Comparison of ENCODE assay signal across 1 cellular context in the genomic region with DNA sequence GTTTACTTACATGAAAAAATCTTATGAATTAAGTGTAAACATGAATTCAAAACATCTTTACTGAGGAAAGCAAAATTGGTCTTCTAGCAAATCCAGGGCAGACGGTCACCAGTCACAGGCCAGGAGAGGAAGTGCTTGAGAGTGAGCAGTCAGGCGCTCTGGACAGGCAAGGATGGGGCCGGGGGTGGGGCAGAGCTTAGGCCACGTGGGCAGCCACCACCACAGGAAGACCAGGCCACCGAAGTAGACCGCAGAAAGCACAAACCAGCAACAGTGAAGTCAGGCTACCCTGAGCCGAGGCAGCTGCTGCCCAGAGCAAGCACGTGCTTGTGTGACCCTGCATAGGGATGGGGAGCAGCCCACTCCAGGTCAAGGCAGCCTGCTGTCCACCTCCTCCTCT.
A peak's percentile ranks its signal among the peaks of the same experiment; 100 is the strongest.
TF ChIP-seq lines count a peak whose summit lies in the region.

No MANE protein-coding gene starts in this region.

TF ChIP-seq in GM12878, 131 proteins besides CTCF, POLR2A, EP300 and RAD21 (continued from another document):
- TF ChIP-seq, protein P1, sequence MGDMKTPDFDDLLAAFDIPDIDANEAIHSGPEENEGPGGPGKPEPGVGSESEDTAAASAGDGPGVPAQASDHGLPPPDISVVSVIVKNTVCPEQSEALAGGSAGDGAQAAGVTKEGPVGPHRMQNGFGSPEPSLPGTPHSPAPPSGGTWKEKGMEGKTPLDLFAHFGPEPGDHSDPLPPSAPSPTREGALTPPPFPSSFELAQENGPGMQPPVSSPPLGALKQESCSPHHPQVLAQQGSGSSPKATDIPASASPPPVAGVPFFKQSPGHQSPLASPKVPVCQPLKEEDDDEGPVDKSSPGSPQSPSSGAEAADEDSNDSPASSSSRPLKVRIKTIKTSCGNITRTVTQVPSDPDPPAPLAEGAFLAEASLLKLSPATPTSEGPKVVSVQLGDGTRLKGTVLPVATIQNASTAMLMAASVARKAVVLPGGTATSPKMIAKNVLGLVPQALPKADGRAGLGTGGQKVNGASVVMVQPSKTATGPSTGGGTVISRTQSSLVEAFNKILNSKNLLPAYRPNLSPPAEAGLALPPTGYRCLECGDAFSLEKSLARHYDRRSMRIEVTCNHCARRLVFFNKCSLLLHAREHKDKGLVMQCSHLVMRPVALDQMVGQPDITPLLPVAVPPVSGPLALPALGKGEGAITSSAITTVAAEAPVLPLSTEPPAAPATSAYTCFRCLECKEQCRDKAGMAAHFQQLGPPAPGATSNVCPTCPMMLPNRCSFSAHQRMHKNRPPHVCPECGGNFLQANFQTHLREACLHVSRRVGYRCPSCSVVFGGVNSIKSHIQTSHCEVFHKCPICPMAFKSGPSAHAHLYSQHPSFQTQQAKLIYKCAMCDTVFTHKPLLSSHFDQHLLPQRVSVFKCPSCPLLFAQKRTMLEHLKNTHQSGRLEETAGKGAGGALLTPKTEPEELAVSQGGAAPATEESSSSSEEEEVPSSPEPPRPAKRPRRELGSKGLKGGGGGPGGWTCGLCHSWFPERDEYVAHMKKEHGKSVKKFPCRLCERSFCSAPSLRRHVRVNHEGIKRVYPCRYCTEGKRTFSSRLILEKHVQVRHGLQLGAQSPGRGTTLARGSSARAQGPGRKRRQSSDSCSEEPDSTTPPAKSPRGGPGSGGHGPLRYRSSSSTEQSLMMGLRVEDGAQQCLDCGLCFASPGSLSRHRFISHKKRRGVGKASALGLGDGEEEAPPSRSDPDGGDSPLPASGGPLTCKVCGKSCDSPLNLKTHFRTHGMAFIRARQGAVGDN (IDR thresholded peaks at IDR 0.05), result peak; percentile 60; the same call in 1 of the 2 replicates
- TF ChIP-seq BHLHE40 (IDR thresholded peaks at IDR 0.05; ENCODE audit: borderline replicate concordance in 1 of 2, low read depth in 2 of 2, low read length in 1 of 2) (peak; percentile 81 to 92), YY1 (IDR thresholded peaks at IDR 0.05; ENCODE audit: low read depth, low read length) (no peak)
